8 cellular contexts compared by ENCODE assay signal in the genomic region with DNA sequence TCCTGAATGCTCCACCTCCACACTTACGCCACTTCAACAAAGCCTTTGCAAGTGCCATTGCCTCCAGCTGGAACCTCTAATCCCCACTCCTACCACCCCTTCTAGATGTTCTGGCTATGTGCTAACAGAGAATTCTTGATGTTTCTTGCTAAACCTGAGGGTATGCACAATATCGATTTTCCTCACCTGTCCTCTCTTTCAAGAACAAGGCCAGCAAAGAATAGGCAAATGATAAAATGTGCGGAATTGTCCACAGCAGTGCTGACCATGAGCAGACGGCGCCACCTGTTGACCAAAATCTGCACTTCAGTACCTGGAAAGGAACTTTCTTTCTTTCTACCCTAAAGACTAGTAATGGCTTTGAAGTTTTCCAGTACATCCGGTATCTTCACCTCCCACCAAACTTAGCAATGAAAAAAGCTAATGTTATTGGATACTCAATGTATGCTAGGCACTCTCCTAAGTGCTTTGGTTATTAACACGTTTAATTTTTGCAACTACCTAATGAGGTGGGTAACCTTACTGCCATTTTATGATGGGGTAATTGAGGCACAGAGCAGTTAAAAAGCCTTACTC. TPM values are rescaled to one million over a fixed set of nuclear protein-coding genes. Genes with fewer than 3 reads are reported as not detected.
DNase-seq lines count a peak whose midpoint lies in the region; ATAC-seq, FAIRE-seq and TF ChIP-seq lines count a peak whose summit lies in the region.

No MANE protein-coding gene starts in this region.

- no peak overlapping the region for H3K4me3 ChIP-seq in Loucy (ENCODE audit: low read length, poor library complexity, severe bottlenecking)
- no peak overlapping the region for H3K4me3 ChIP-seq in astrocyte (ENCODE audit: insufficient read depth, low read depth, low read length)
- H3K4me3 ChIP-seq in iPS DF 6.9 (ENCODE audit: low read length), result no peak overlapping the region

- H3K27me3 ChIP-seq in Loucy (ENCODE audit: insufficient read depth, low read length, poor library complexity, severe bottlenecking), result no peaks in the 10 kb centered on the region
- no peaks in the 10 kb centered on the region for H3K27me3 ChIP-seq in astrocyte (ENCODE audit: insufficient read depth, low read length)
- H3K27me3 ChIP-seq in iPS DF 6.9 (ENCODE audit: control insufficient read depth, insufficient read depth, low read length), result no peaks in the 10 kb centered on the region

- H3K36me3 Mint-ChIP-seq in T-helper 2 cell treated with Interferon-gamma antibody and Interleukin-4, amounts not matched to agents 5 μg/mL and 100 μg/mL, for 36 hours (ENCODE audit: low read depth), result peaks cover 19% of the 10 kb centered on the region
- peaks cover 7% of the 10 kb centered on the region for H3K36me3 Mint-ChIP-seq in astrocyte (ENCODE audit: low read depth, unreplicated experiment)

- no peak overlapping the region for H3K27ac ChIP-seq in astrocyte (ENCODE audit: low read depth, low read length)
- H3K27ac ChIP-seq in iPS DF 6.9 (ENCODE audit: low read length), result no peak overlapping the region

- DNase-seq in ELR (ENCODE audit: low read depth) (peak; percentile 64), astrocyte (ENCODE audit: low read depth) (peak; percentile 20), iPS DF 6.9 (ENCODE audit: low read depth, low spot score) (peak; percentile 75)
- peak; percentile 37 for DNase-seq in T-helper 2 cell treated with Interferon-gamma antibody and Interleukin-4, amounts not matched to agents 5 μg/mL and 100 μg/mL, for 36 hours (ENCODE audit: low spot score)
- DNase-seq in stimulated activated CD4-positive, alpha-beta T cell treated with anti-CD3 and anti-CD28 coated beads, Interleukin-15, amount 100 ng/mL, for 1 hour (ENCODE audit: low read depth in 1 of 2, low spot score in 1 of 2), result peak; percentile 30 to 53

- peaks cover 9% of the 10 kb centered on the region; the same call in 1 of the 2 replicates for H3F3A ChIP-seq in Loucy (ENCODE audit: low read depth)

- H3K9me3 ChIP-seq in Loucy (ENCODE audit: insufficient read depth, low read depth, low read length) (no peaks in the 10 kb centered on the region), astrocyte (ENCODE audit: insufficient read depth, low read depth, low read length) (no peaks in the 10 kb centered on the region), iPS DF 6.9 (ENCODE audit: control insufficient read depth, insufficient read depth, low read length) (no peaks in the 10 kb centered on the region)

- peak; percentile 100 for TF ChIP-seq CTCF in Loucy (conservative IDR thresholded peaks at IDR 0.05; ENCODE audit: low read length)
- TF ChIP-seq CTCF in astrocyte (IDR thresholded peaks at IDR 0.05; ENCODE audit: insufficient read depth, low read depth, low read length), result peak; percentile 97

- H3K4me1 ChIP-seq in Loucy (ENCODE audit: insufficient read depth, low read length, poor library complexity, severe bottlenecking) (peaks cover 34% of the 10 kb centered on the region), astrocyte (ENCODE audit: insufficient read depth, low read length) (peaks cover 8% of the 10 kb centered on the region), iPS DF 6.9 (ENCODE audit: control insufficient read depth, insufficient read depth, low read length) (no peaks in the 10 kb centered on the region)

- peaks cover 30% of the 10 kb centered on the region for H3K4me1 Mint-ChIP-seq in T-helper 2 cell treated with Interferon-gamma antibody and Interleukin-4, amounts not matched to agents 5 μg/mL and 100 μg/mL, for 36 hours (ENCODE audit: low read depth)
- H3K4me1 Mint-ChIP-seq in astrocyte (ENCODE audit: low read depth, unreplicated experiment), result no peaks in the 10 kb centered on the region

- H3K27ac Mint-ChIP-seq in T-helper 2 cell treated with Interferon-gamma antibody and Interleukin-4, amounts not matched to agents 5 μg/mL and 100 μg/mL, for 36 hours, result no peak overlapping the region
- H3K27ac Mint-ChIP-seq in astrocyte (ENCODE audit: unreplicated experiment), result no peak overlapping the region

- H4K20me1 ChIP-seq in Loucy (ENCODE audit: insufficient read depth, low read length, poor library complexity, severe bottlenecking) (peaks cover 6% of the 10 kb centered on the region), astrocyte (ENCODE audit: insufficient read depth, low read length) (peaks cover 12% of the 10 kb centered on the region)

- no CpG with 5 or more reads among the region's 7 CpGs for WGBS in iPS DF 6.9 (ENCODE audit: insufficient coverage, insufficient read length)

- H3K4me3 Mint-ChIP-seq in T-helper 2 cell treated with Interferon-gamma antibody and Interleukin-4, amounts not matched to agents 5 μg/mL and 100 μg/mL, for 36 hours, result no peak overlapping the region
- H3K4me3 Mint-ChIP-seq in astrocyte (ENCODE audit: unreplicated experiment), result no peak overlapping the region

- no peak for ATAC-seq in HG03108 (IDR thresholded peaks at IDR 0.05; ENCODE audit: unreplicated experiment)
- ATAC-seq in HG02852 (IDR thresholded peaks at IDR 0.05; ENCODE audit: unreplicated experiment), result no peak

- no peak for FAIRE-seq in astrocyte (lab: Jason Lieb, UNC)

- no peaks in the 10 kb centered on the region for H3K36me3 ChIP-seq in Loucy (ENCODE audit: insufficient read depth, low read length)
- peaks cover 6% of the 10 kb centered on the region for H3K36me3 ChIP-seq in astrocyte (ENCODE audit: insufficient read depth, low read length)
- 0 out of 2 replicates have a peak, but pooled peaks cover 4% of the 10 kb centered on the region for H3K36me3 ChIP-seq in iPS DF 6.9 (ENCODE audit: control insufficient read depth, insufficient read depth, low read length)

- peaks cover 25% of the 10 kb centered on the region for H3K79me2 ChIP-seq in Loucy (ENCODE audit: insufficient read depth, low read length)
- peaks cover 24% of the 10 kb centered on the region for H3K79me2 ChIP-seq in astrocyte (ENCODE audit: insufficient read depth, low read length)

- no peak overlapping the region for H2AFZ ChIP-seq in Loucy (ENCODE audit: low read length)
- no peak overlapping the region for H2AFZ ChIP-seq in astrocyte (ENCODE audit: low read depth, low read length)

- no peaks in the 10 kb centered on the region for H3K9me2 ChIP-seq in Loucy (replicated peaks; ENCODE audit: low read depth, low read length)

- H3K27me3 Mint-ChIP-seq in T-helper 2 cell treated with Interferon-gamma antibody and Interleukin-4, amounts not matched to agents 5 μg/mL and 100 μg/mL, for 36 hours (ENCODE audit: low read depth), result no peaks in the 10 kb centered on the region
- no peaks in the 10 kb centered on the region for H3K27me3 Mint-ChIP-seq in astrocyte (ENCODE audit: low read depth, unreplicated experiment)

- no peaks in the 10 kb centered on the region for H3K9me3 Mint-ChIP-seq in T-helper 2 cell treated with Interferon-gamma antibody and Interleukin-4, amounts not matched to agents 5 μg/mL and 100 μg/mL, for 36 hours
- H3K9me3 Mint-ChIP-seq in astrocyte (ENCODE audit: unreplicated experiment), result no peaks in the 10 kb centered on the region

- peak overlapping the region; percentile 12 for H3K9ac ChIP-seq in Loucy (ENCODE audit: low read depth, low read length, poor library complexity, severe bottlenecking)
- H3K9ac ChIP-seq in astrocyte (ENCODE audit: low read length), result no peak overlapping the region

- peak overlapping the region; percentile 14 for H3K4me2 ChIP-seq in Loucy (ENCODE audit: low read depth, low read length, poor library complexity, severe bottlenecking)
- no peak overlapping the region for H3K4me2 ChIP-seq in astrocyte (ENCODE audit: low read length)

RNA-seq across cellular contexts. Expression of a gene that starts 3.4 kb away (rescaled TPM):
- 56.1 and 60.3 TPM in 2 replicates for total RNA-seq in astrocyte

RNA-seq across cellular contexts. Expression of a gene that starts 10.3 kb away (rescaled TPM):
- not detected in 2 replicates for total RNA-seq in astrocyte

RNA-seq across cellular contexts. Expression of a gene that starts 11.6 kb away (rescaled TPM):
- 3.5 and 4.5 TPM in 2 replicates for total RNA-seq in astrocyte

RNA-seq across cellular contexts. Expression of a gene that starts 40.3 kb away (rescaled TPM):
- 159 and 182 TPM in 2 replicates for total RNA-seq in astrocyte

Comparison
In these comparisons a context has a peak if more than half of its experiments do, and no peak if none do; other contexts are left out.
1. DNase-seq: peak in every context shown above with its lines; median percentile 75 in iPS DF 6.9; 64 in ELR; 42 in stimulated activated CD4-positive, alpha-beta T cell treated with anti-CD3 and anti-CD28 coated beads, Interleukin-15, amount 100 ng/mL, for 1 hour; 37 in T-helper 2 cell treated with Interferon-gamma antibody and Interleukin-4, amounts not matched to agents 5 μg/mL and 100 μg/mL, for 36 hours; 20 in astrocyte.